8 cellular contexts compared by ENCODE assay signal in genomic region chr3:180036092-180036677, GRCh38. TPM values are rescaled to one million over a fixed set of nuclear protein-coding genes. Genes with fewer than 3 reads are reported as not detected.
A peak's percentile ranks its signal among the peaks of the same experiment; 100 is the strongest.
DNase-seq lines count a peak whose midpoint lies in the region; ATAC-seq and TF ChIP-seq lines count a peak whose summit lies in the region.

No MANE protein-coding gene starts in this region.

- H3K27me3 ChIP-seq in cardiac muscle cell, result peaks cover 63% of the 10 kb centered on the region
- peaks cover 0 to 10% of the 10 kb centered on the region in 2 donors for H3K27me3 ChIP-seq in right atrium auricular region
- H3K27me3 ChIP-seq in iPS-18a (ENCODE audit: control insufficient read depth, insufficient read depth, low read length), result peaks cover 53% of the 10 kb centered on the region

- H3K4me3 ChIP-seq in cardiac muscle cell (peak overlapping the region; percentile 39), right atrium auricular region (peak overlapping the region in 1 of 2 donors; percentile 26), iPS-18a (ENCODE audit: low read length) (peak overlapping the region; percentile 85)

- H3K9ac ChIP-seq in iPS-18a (ENCODE audit: low read length), result peak overlapping the region; percentile 69

- peak; percentile 45 for ATAC-seq in HG02885 (IDR thresholded peaks at IDR 0.05; ENCODE audit: poor library complexity, unreplicated experiment)

- H3K4me1 ChIP-seq in cardiac muscle cell (ENCODE audit: low read depth) (peaks cover 6% of the 10 kb centered on the region), right atrium auricular region (peaks cover 0 to 5% of the 10 kb centered on the region in 2 donors), iPS-18a (ENCODE audit: control insufficient read depth, low read depth, low read length) (peaks cover 16% of the 10 kb centered on the region)

- H3K36me3 ChIP-seq in cardiac muscle cell, result no peaks in the 10 kb centered on the region
- H3K36me3 ChIP-seq in right atrium auricular region, result no peaks in the 10 kb centered on the region
- H3K36me3 ChIP-seq in iPS-18a (ENCODE audit: control insufficient read depth, low read depth, low read length), result no peaks in the 10 kb centered on the region

- no peak for TF ChIP-seq CTCF in cardiac muscle cell (IDR thresholded peaks at IDR 0.05; ENCODE audit: low read depth, low read length)
- no peak for TF ChIP-seq CTCF in right atrium auricular region (IDR thresholded peaks at IDR 0.05)

- DNase-seq in cardiac muscle cell (ENCODE audit: low read depth in 1 of 2, low spot score in 1 of 2), result peak in 1 of 2 donors; percentile 37
- DNase-seq in right atrium auricular region (ENCODE audit: low spot score), result no peak
- peak; percentile 54 for DNase-seq in NOMO-1 treated with DMSO at 0.1 percent for 48 hours (lab: John Stamatoyannopoulos, UW; ENCODE audit: unreplicated experiment)
- DNase-seq in stimulated activated CD4-positive, alpha-beta T cell treated with anti-CD3 and anti-CD28 coated beads, Interleukin-4, amount 100 ng/mL, for 1 hour, result no peak
- DNase-seq in DMS153 treated with DMSO at 0.1 percent for 48 hours (lab: John Stamatoyannopoulos, UW; ENCODE audit: unreplicated experiment), result no peak
- DNase-seq in hepatic stellate cell (ENCODE audit: low spot score), result no peak

- H3K27ac ChIP-seq in cardiac muscle cell (no peak overlapping the region), right atrium auricular region (no peak overlapping the region), iPS-18a (ENCODE audit: low read length) (no peak overlapping the region)

- no peaks in the 10 kb centered on the region for H3K9me3 ChIP-seq in cardiac muscle cell (ENCODE audit: low read depth)
- no peaks in the 10 kb centered on the region for H3K9me3 ChIP-seq in right atrium auricular region
- no peaks in the 10 kb centered on the region for H3K9me3 ChIP-seq in iPS-18a (ENCODE audit: control insufficient read depth, low read depth, low read length)

RNA-seq across cellular contexts. Expression of gene PEX5L, which starts 0.6 kb away (rescaled TPM):
- total RNA-seq in cardiac muscle cell (0.30 and 0.35 TPM in 2 replicates), right atrium auricular region (under 1 TPM; 0.07 to 0.90 TPM)
- 0.07 and 0.10 TPM in 2 replicates for polyA plus RNA-seq in cardiac muscle cell
